ENCODE assay signal across 34 cellular contexts in the genomic region with DNA sequence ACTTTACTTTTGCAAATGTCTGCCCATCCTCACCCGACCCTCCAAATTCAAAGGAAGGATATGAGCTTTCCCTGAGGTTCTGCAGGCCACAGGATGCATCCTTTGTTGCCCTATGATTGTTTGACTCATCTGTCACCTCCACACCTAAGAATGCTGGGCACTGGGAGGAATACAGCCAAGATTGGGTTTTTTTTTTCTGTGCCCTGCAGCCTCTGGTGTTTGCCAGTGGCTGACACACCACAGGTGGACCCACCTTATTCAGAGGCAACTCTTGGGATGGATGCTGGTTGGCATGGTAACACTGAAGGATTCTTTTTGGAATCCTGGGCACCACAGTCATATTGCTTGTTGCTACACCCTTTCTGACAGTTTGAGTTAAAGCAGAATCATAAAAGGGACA. TPM values are rescaled to one million over a fixed set of nuclear protein-coding genes. Genes with fewer than 3 reads are reported as not detected.
"Had no signal": no experiment of that assay in that cellular context is flagged by ENCODE, and none has a peak within 500 bp of the region (broad histone marks: within the 10 kb centered on the region; RNA-seq: fewer than 3 reads in every experiment).

No MANE protein-coding gene starts in this region.

- H3K9me3 ChIP-seq: lower lobe of right lung, mucosa of descending colon, right atrium auricular region, spleen, thoracic aorta, uterus had no signal

- H3K36me3 ChIP-seq: cardiac muscle cell, lower lobe of right lung, right atrium auricular region, spleen, uterus had no signal

- H3K36me3 Mint-ChIP-seq: activated naive CD8-positive, alpha-beta T cell; immature natural killer cell; natural killer cell treated with Interleukin-12 subunit alpha and Interleukin-12 subunit beta and Interleukin-15 and Interleukin-18, amount 100 ng/mL, for 72 hours; type B pancreatic cell had no signal

- H3K27ac ChIP-seq: cardiac muscle cell, coronary artery, dorsolateral prefrontal cortex, lower lobe of right lung, right atrium auricular region, spleen, thoracic aorta, uterus had no signal

- H3K27ac Mint-ChIP-seq: activated B cell treated with CpG ODN at 0.5 μM for 24 hours; activated CD8-positive, alpha-beta T cell treated with anti-CD3 and anti-CD28 coated beads for 36 hours; activated naive CD8-positive, alpha-beta T cell; immature natural killer cell; natural killer cell treated with Interleukin-12 subunit alpha and Interleukin-12 subunit beta and Interleukin-15 and Interleukin-18, amount 100 ng/mL, for 72 hours; stimulated activated naive CD8-positive, alpha-beta T cell treated with anti-CD3 and anti-CD28 coated beads, Interleukin-15, Interleukin-2, amounts not matched to agents 100 ng/mL and 50 ng/mL, for 24 hours; T-helper 2 cell treated with Interferon-gamma antibody and Interleukin-4, amounts not matched to agents 5 μg/mL and 100 μg/mL, for 36 hours; type B pancreatic cell had no signal

- DNase-seq: activated B cell treated with CpG ODN at 0.5 μM for 24 hours; activated CD4-positive, alpha-beta T cell treated with anti-CD3 and anti-CD28 coated beads, Interleukin-2, amount 50 U/mL, for 1 hour; activated CD8-positive, alpha-beta T cell treated with anti-CD3 and anti-CD28 coated beads for 36 hours; activated naive CD4-positive, alpha-beta T cell; activated T-cell treated with anti-CD3 and anti-CD28 coated beads, Interleukin-2, amount 50 U/mL, for 72 hours; anterior cingulate cortex; cerebellar nuclear complex; dorsolateral prefrontal cortex; effector memory CD4-positive, alpha-beta T cell; erythroblast; hypothalamus; immature natural killer cell; lower lobe of right lung; mesendoderm; mucosa of descending colon; spleen; stimulated activated CD4-positive, alpha-beta T cell treated with anti-CD3 and anti-CD28 coated beads, Interleukin-2, amount 100 ng/mL, for 48 hours; T-helper 1 cell; uterus had no signal

- H3K9me3 Mint-ChIP-seq: activated CD8-positive, alpha-beta T cell treated with anti-CD3 and anti-CD28 coated beads for 36 hours; immature natural killer cell; natural killer cell treated with Interleukin-12 subunit alpha and Interleukin-12 subunit beta and Interleukin-15 and Interleukin-18, amount 100 ng/mL, for 72 hours had no signal

- H3K4me3 Mint-ChIP-seq: activated B cell treated with CpG ODN at 0.5 μM for 24 hours; activated CD8-positive, alpha-beta T cell treated with anti-CD3 and anti-CD28 coated beads for 36 hours; activated naive CD8-positive, alpha-beta T cell; activated T-cell treated with anti-CD3 and anti-CD28 coated beads, Interleukin-2, amount 50 U/mL, for 72 hours; immature natural killer cell; natural killer cell treated with Interleukin-12 subunit alpha and Interleukin-12 subunit beta and Interleukin-15 and Interleukin-18, amount 100 ng/mL, for 72 hours; stimulated activated naive CD8-positive, alpha-beta T cell treated with anti-CD3 and anti-CD28 coated beads, Interleukin-15, Interleukin-2, amounts not matched to agents 100 ng/mL and 50 ng/mL, for 24 hours; T-helper 2 cell treated with Interferon-gamma antibody and Interleukin-4, amounts not matched to agents 5 μg/mL and 100 μg/mL, for 36 hours; type B pancreatic cell had no signal

- H3K4me3 ChIP-seq: cardiac muscle cell, coronary artery, dorsolateral prefrontal cortex, lower lobe of right lung, mucosa of descending colon, right atrium auricular region, spleen, thoracic aorta, uterus had no signal

- H3K27me3 ChIP-seq: cardiac muscle cell, dorsolateral prefrontal cortex, right atrium auricular region, spleen, uterus had no signal

- H3K4me1 ChIP-seq: lower lobe of right lung, right atrium auricular region, uterus had no signal

- H3K27me3 Mint-ChIP-seq: activated B cell treated with CpG ODN at 0.5 μM for 24 hours; activated CD8-positive, alpha-beta T cell treated with anti-CD3 and anti-CD28 coated beads for 36 hours; natural killer cell treated with Interleukin-12 subunit alpha and Interleukin-12 subunit beta and Interleukin-15 and Interleukin-18, amount 100 ng/mL, for 72 hours; stimulated activated naive CD8-positive, alpha-beta T cell treated with anti-CD3 and anti-CD28 coated beads, Interleukin-15, Interleukin-2, amounts not matched to agents 100 ng/mL and 50 ng/mL, for 24 hours; type B pancreatic cell had no signal

RNA-seq across cellular contexts. Expression of gene C9orf152, which starts 29.7 kb away (rescaled TPM):
- total RNA-seq: activated B cell treated with CpG ODN at 0.5 μM for 24 hours; activated CD8-positive, alpha-beta T cell treated with anti-CD3 and anti-CD28 coated beads for 36 hours; activated T-cell treated with anti-CD3 and anti-CD28 coated beads, Interleukin-2, amount 50 U/mL, for 72 hours; cardiac muscle cell; fibroblast of villous mesenchyme; kidney epithelial cell; myocyte; natural killer cell treated with Interleukin-12 subunit alpha and Interleukin-12 subunit beta and Interleukin-15 and Interleukin-18, amount 100 ng/mL, for 72 hours; omental fat pad; pulmonary artery endothelial cell; right atrium auricular region; spleen; subcutaneous adipose tissue had no signal
